ENCODE assay signal across 22 cellular contexts in genomic region chr15:48634096-48634495, GRCh38. TPM values are rescaled to one million over a fixed set of nuclear protein-coding genes. Genes with fewer than 3 reads are reported as not detected.
DNase-seq lines count a peak whose midpoint lies in the region; ATAC-seq and TF ChIP-seq lines count a peak whose summit lies in the region.
"Had no signal": no experiment of that assay in that cellular context is flagged by ENCODE, and none has a peak within 500 bp of the region (broad histone marks: within the 10 kb centered on the region; RNA-seq: fewer than 3 reads in every experiment).

No MANE protein-coding gene starts in this region.

- peak overlapping the region; percentile 50 for H3K4me3 Mint-ChIP-seq in chondrocyte (ENCODE audit: unreplicated experiment)
- H3K4me3 Mint-ChIP-seq: CD4-positive, CD25-positive, alpha-beta regulatory T cell; CD8-positive, alpha-beta memory T cell; GM23338 had no signal

- peaks cover 14% of the 10 kb centered on the region for H3K36me3 Mint-ChIP-seq in chondrocyte (ENCODE audit: low read depth)
- H3K36me3 Mint-ChIP-seq: CD4-positive, CD25-positive, alpha-beta regulatory T cell; CD8-positive, alpha-beta memory T cell had no signal

- WGBS in GM23248 (ENCODE audit: low coverage in 1 of 2, low lambda C conversion rate in 2 of 2, missing lambda C conversion rate in 2 of 2), 2 experiments, result 85 to 86% methylated on average over 3 of the region's 3 CpGs
- 90 to 93% (median 91%) methylated on average over 3 of the region's 3 CpGs for WGBS in adrenal gland, 4 donors

- H3K27me3 Mint-ChIP-seq in chondrocyte (ENCODE audit: low read depth), result no peaks in the 10 kb centered on the region

- peaks cover 100% of the 10 kb centered on the region for H3K4me1 Mint-ChIP-seq in chondrocyte (ENCODE audit: low read depth)
- H3K4me1 Mint-ChIP-seq: CD4-positive, CD25-positive, alpha-beta regulatory T cell; CD8-positive, alpha-beta memory T cell had no signal

- peak overlapping the region; percentile 95 for H3K27ac Mint-ChIP-seq in chondrocyte (ENCODE audit: unreplicated experiment)
- H3K27ac Mint-ChIP-seq: CD4-positive, CD25-positive, alpha-beta regulatory T cell; CD8-positive, alpha-beta memory T cell; GM23338 had no signal

- H3K4me2 ChIP-seq in GM23248 (ENCODE audit: unreplicated experiment) (peak overlapping the region; percentile 43), osteoblast (ENCODE audit: insufficient read depth, low read length) (no peak overlapping the region)
- H3K4me2 ChIP-seq: GM23338 had no signal

- peak overlapping the region; percentile 86 for H3K27ac ChIP-seq in GM23248
- peak overlapping the region; percentile 88; the same call in 1 of the 2 replicates for H3K27ac ChIP-seq in SJSA1
- H3K27ac ChIP-seq in osteoblast (ENCODE audit: low read depth, low read length), result peak overlapping the region; percentile 70
- no peak overlapping the region for H3K27ac ChIP-seq in adrenal gland

- TF ChIP-seq POLR2A in adrenal gland (IDR thresholded peaks at IDR 0.05), result no peak

- H3K27me3 ChIP-seq in GM23248 (replicated peaks; ENCODE audit: insufficient read depth) (no peaks in the 10 kb centered on the region), SJSA1 (replicated peaks) (no peaks in the 10 kb centered on the region), osteoblast (ENCODE audit: insufficient read depth, low read length) (no peaks in the 10 kb centered on the region), adrenal gland (no peaks in the 10 kb centered on the region)
- H3K27me3 ChIP-seq: BE2C had no signal

- H3K9me3 ChIP-seq in GM23248 (ENCODE audit: low read depth) (no peaks in the 10 kb centered on the region), SJSA1 (replicated peaks) (no peaks in the 10 kb centered on the region), osteoblast (ENCODE audit: low read depth, low read length) (no peaks in the 10 kb centered on the region), adrenal gland (replicated peaks in 1 of 3) (no peaks in the 10 kb centered on the region)
- H3K9me3 ChIP-seq: BE2C had no signal

- in situ Hi-C loops in GM23248 (cut with MboI), result loop anchor here (25.0 kb wide), 2 partner anchors 97 to 272 kb away; no protein-coding TSS in a partner anchor

- H2AFZ ChIP-seq in GM23248 (no peak overlapping the region), osteoblast (ENCODE audit: low read length) (no peak overlapping the region)
- H2AFZ ChIP-seq: GM23338 had no signal

- TF ChIP-seq CTCF in chondrocyte (IDR thresholded peaks at IDR 0.05) (no peak), osteoblast (IDR thresholded peaks at IDR 0.05; ENCODE audit: extremely low read depth, low read depth, low read length) (no peak), adrenal gland (IDR thresholded peaks at IDR 0.05) (no peak)

- no peaks in the 10 kb centered on the region for H3K9me2 ChIP-seq in GM23248 (ENCODE audit: insufficient read depth)

- H3K9me3 Mint-ChIP-seq in chondrocyte (ENCODE audit: low read depth), result no peaks in the 10 kb centered on the region
- H3K9me3 Mint-ChIP-seq: CD4-positive, CD25-positive, alpha-beta regulatory T cell; CD8-positive, alpha-beta memory T cell; GM23338 had no signal

- peaks cover 99% of the 10 kb centered on the region for H3K4me1 ChIP-seq in GM23248 (ENCODE audit: insufficient read depth)
- H3K4me1 ChIP-seq in SJSA1 (replicated peaks), result peaks cover 86% of the 10 kb centered on the region
- H3K4me1 ChIP-seq in osteoblast (ENCODE audit: insufficient read depth, low read length), result peaks cover 82% of the 10 kb centered on the region
- no peaks in the 10 kb centered on the region for H3K4me1 ChIP-seq in adrenal gland (replicated peaks in 1 of 2)

- ATAC-seq in left ventricle myocardium superior, result no peak
- no peak for ATAC-seq in GM19351 (IDR thresholded peaks at IDR 0.05; ENCODE audit: unreplicated experiment)
- ATAC-seq in HG03025 (IDR thresholded peaks at IDR 0.05; ENCODE audit: low FRiP score, unreplicated experiment), result no peak
- ATAC-seq: GM12878, GM23338, HepG2 had no signal

- peaks cover 100% of the 10 kb centered on the region for H3F3A ChIP-seq in GM23248 (ENCODE audit: insufficient read depth)

- H3K79me2 ChIP-seq in GM23248 (ENCODE audit: insufficient read depth) (peaks cover 100% of the 10 kb centered on the region), osteoblast (ENCODE audit: insufficient read depth, low read length) (peaks cover 99% of the 10 kb centered on the region)

- H4K20me1 ChIP-seq in GM23248 (ENCODE audit: insufficient read depth), result no peaks in the 10 kb centered on the region; the same call in 1 of the 2 replicates
- peaks cover 31% of the 10 kb centered on the region for H4K20me1 ChIP-seq in osteoblast (ENCODE audit: insufficient read depth, low read length)

- no peak for DNase-seq in GM23248
- no peak for DNase-seq in SJSA1 (ENCODE audit: low read depth in 1 of 2, low spot score in 2 of 2)
- DNase-seq in chondrocyte (ENCODE audit: low spot score), result no peak
- no peak for DNase-seq in osteoblast (ENCODE audit: insufficient read length, low spot score, missing footprints)
- no peak for DNase-seq in left ventricle myocardium superior
- no peak for DNase-seq in adrenal gland
- DNase-seq: ACHN; BE2C; C1 segment of cervical spinal cord; CD4-positive, CD25-positive, alpha-beta regulatory T cell; CD8-positive, alpha-beta memory T cell; COR-L47; DMS 273 treated with DMSO at 0.1 percent for 48 hours; DMS53; DND-41; EL; HCEC 1CT had no signal

- H3K4me3 ChIP-seq in GM23248 (no peak overlapping the region), SJSA1 (no peak overlapping the region), osteoblast (ENCODE audit: insufficient read depth, low read length) (no peak overlapping the region), adrenal gland (no peak overlapping the region)
- H3K4me3 ChIP-seq: GM12878, GM23338 had no signal

- H3K36me3 ChIP-seq in GM23248 (ENCODE audit: low read depth), result peaks cover 38% of the 10 kb centered on the region
- peaks cover 74% of the 10 kb centered on the region for H3K36me3 ChIP-seq in SJSA1
- H3K36me3 ChIP-seq in osteoblast (ENCODE audit: insufficient read depth, low read length), result peaks cover 42% of the 10 kb centered on the region
- H3K36me3 ChIP-seq in adrenal gland (replicated peaks in 1 of 2), result no peaks in the 10 kb centered on the region
- H3K36me3 ChIP-seq: BE2C had no signal

- 0 out of 2 replicates have a peak overlapping the region, but pooled peaks have one; percentile 2 for H3K9ac ChIP-seq in GM23248

- intact Hi-C loops in left ventricle myocardium superior (cut with micrococcal nuclease) (no loop called here), adrenal gland (cut with DNase I) (no loop called here)

RNA-seq across cellular contexts. Expression of gene FBN1, which starts 11.4 kb away (rescaled TPM):
- total RNA-seq in GM23248 (2014; rRNA removed; shearing (Covaris generic)), result 1,478 and 1,559 TPM in 2 replicates
- polyA plus RNA-seq in GM23248 (2016; fragmentation: Nextera tagmentation; extraction: Ambion mirVana) (346 and 374 TPM in 2 replicates), adrenal gland (10 to 100 TPM in 2 of 3 donors, 1 to 10 TPM in 1; 5.6 to 15.3 (median 12.3) TPM)
- total RNA-seq in SJSA1 (2014; rRNA removed; shearing (Covaris generic)), result 352 and 372 TPM in 2 replicates
- total RNA-seq in chondrocyte (1,183 to 1,794 TPM (median 1,190 TPM) in 3 replicates), osteoblast (1,453 and 1,556 TPM in 2 replicates), left ventricle myocardium superior (27.6 TPM), adrenal gland (10 to 100 TPM; 30.2 to 84.6 (median 58.5) TPM)
- polyA plus RNA-seq: CD4-positive, CD25-positive, alpha-beta regulatory T cell had no signal

Comparison
In these comparisons a context has a peak if more than half of its experiments do, and no peak if none do; other contexts are left out.
1. H3K27ac ChIP-seq: peak in GM23248 (single experiment), SJSA1 (single experiment) and osteoblast (single experiment); none in adrenal gland (0 of 5).